ENCODE assay signal across 1 cellular context in the genomic region with DNA sequence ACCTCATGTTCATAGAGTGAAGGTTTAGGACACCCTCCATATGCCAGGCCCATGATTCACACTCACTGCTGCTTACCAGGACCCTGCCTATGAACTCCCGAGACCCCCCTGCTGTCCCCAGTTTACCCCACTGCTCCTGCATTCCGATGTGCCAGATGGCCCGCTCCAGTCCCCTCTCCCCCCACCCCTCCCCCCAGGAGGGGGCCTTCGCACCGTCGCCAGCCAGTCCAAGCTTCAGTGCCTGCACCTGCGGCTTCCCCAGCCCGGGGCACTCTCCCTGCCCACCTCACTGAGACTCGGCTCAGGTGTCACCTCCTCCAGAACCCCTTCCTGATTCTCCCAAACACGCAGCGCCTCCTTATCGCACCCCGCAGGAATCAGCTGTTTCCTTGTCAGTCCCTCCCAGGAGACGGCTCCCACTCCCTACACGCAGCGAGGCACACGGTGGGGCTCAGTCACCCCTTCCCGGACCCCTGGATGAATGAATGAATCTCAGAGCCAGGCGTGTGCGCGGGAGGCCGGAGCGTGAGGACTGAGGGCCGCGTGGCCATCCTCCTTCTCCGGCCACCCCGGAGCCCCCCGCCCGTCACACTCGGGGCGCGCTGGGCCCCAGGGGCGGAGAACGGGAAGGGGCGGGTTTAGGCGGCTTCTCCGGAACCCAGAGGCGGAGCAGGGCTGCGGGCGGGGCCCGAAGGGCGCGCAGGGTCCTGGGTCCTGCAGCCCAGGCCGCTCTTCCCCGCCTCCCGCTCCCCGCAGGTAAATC.
TF ChIP-seq lines count a peak whose summit lies in the region.

No MANE protein-coding gene starts in this region.

TF ChIP-seq in WTC11, 78 proteins besides CTCF, POLR2A, EP300 and RAD21 (continued from another document):
- TF ChIP-seq MLX (CRISPR knock-in tag; IDR thresholded peaks at IDR 0.05) (no peak), ELF4 (CRISPR knock-in tag; IDR thresholded peaks at IDR 0.05; ENCODE audit: low read depth) (no peak), HMGXB4 (CRISPR knock-in tag; IDR thresholded peaks at IDR 0.05) (peak; percentile 61; the same call in 1 of the 2 replicates), ATF3 (CRISPR knock-in tag; conservative IDR thresholded peaks at IDR 0.05) (no peak), CREM (CRISPR knock-in tag; IDR thresholded peaks at IDR 0.05) (no peak), ATF2 (CRISPR knock-in tag; IDR thresholded peaks at IDR 0.05; ENCODE audit: borderline replicate concordance, low read depth) (no peak), JUN (CRISPR knock-in tag; IDR thresholded peaks at IDR 0.05) (no peak), MAX (CRISPR knock-in tag; IDR thresholded peaks at IDR 0.05) (peak; percentile 59; the same call in 1 of the 2 replicates), ERG (CRISPR knock-in tag; IDR thresholded peaks at IDR 0.05) (no peak), ZNF416 (CRISPR knock-in tag; IDR thresholded peaks at IDR 0.05) (no peak), NR2C2 (CRISPR knock-in tag; IDR thresholded peaks at IDR 0.05) (no peak), ATF1 (CRISPR knock-in tag; IDR thresholded peaks at IDR 0.05) (no peak), CBFB (CRISPR knock-in tag; IDR thresholded peaks at IDR 0.05; ENCODE audit: low read depth) (no peak)
- TF ChIP-seq, protein P1, sequence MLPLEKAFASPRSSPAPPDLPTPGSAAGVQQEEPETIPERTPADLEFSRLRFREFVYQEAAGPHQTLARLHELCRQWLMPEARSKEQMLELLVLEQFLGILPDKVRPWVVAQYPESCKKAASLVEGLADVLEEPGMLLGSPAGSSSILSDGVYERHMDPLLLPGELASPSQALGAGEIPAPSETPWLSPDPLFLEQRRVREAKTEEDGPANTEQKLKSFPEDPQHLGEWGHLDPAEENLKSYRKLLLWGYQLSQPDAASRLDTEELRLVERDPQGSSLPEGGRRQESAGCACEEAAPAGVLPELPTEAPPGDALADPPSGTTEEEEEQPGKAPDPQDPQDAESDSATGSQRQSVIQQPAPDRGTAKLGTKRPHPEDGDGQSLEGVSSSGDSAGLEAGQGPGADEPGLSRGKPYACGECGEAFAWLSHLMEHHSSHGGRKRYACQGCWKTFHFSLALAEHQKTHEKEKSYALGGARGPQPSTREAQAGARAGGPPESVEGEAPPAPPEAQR (CRISPR knock-in tag; IDR thresholded peaks at IDR 0.05) = no peak
- TF ChIP-seq, protein P2, sequence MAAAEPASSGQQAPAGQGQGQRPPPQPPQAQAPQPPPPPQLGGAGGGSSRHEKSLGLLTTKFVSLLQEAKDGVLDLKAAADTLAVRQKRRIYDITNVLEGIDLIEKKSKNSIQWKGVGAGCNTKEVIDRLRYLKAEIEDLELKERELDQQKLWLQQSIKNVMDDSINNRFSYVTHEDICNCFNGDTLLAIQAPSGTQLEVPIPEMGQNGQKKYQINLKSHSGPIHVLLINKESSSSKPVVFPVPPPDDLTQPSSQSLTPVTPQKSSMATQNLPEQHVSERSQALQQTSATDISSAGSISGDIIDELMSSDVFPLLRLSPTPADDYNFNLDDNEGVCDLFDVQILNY (CRISPR knock-in tag; IDR thresholded peaks at IDR 0.05) = 0 out of 2 replicates have a peak, but pooled peaks have one; percentile 18
- TF ChIP-seq, protein P3, sequence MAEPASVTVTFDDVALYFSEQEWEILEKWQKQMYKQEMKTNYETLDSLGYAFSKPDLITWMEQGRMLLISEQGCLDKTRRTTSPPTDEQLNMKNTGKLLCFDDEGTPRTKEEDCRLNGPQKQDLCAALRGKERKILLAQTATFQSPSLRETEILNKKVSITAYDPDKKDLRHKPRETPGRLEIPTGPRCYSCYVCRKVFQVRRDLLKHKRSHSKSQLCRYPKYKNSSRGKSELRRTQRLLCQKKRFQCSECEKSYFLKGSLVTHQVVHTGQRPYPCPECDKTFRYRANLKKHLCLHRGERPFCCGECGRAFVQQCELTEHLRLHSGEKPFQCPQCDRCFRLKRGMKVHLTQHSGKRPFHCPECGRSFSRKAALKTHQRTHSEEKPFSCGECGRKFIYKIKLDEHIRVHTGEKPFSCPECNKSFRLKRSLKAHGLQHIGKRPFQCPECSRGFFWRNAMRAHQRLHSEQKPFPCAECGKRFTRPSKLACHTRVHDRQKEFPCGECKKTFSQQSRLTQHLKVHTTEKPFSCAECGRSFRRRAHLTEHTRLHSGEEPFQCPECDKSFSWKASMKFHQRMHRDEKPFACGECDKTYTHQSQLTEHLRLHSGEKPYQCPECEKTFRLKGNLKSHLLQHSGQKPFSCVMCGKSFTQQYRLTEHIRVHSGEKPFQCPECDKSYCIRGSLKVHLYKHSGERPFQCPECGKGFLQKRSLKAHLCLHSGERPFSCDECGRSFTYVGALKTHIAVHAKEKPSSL (CRISPR knock-in tag; conservative IDR thresholded peaks at IDR 0.05) = no peak
